1 cellular context compared by ENCODE assay signal in the genomic region with DNA sequence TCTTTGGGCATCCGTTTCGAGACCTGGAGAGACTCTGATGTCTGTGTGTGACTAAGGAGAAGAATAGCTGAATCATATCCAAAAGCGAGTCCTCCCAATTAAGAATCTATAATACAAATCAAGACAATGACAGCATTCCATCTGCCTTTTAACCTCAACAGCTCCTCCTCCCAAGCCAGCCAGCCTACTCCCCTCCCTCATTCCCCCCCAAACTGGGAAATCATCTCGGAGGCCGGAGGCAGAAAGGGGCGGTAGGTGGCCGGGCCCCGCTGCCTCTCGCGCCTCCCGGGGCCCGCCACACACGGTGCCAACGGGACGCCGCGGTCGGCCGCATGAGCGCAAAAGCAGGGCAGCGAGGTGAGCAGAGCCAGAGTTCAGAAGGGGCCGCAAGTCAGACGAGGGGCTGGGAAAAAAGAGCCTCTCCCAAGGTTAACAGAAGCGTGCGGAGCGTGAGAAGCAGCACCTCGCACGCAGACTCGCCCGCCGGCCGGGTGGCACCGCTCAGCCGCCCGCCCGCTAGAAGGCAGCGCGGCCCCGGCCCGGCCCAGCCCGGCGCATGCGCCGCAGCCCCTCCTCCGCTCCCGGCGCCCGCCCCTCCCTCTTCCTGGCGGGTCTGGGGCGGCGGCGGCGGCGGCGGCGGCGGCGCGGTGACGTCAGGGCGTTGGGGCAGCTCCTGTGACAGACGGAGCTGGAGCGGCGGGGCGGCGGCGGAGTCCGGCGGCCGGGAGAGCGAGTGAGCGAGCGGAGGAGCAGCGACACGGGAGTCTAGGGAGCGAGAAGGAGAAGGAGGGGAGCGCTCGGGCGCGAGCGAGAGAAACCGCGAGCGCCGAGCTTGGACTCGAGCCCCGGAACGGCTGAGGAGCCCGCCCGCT.
TF ChIP-seq lines count a peak whose summit lies in the region.

TSS of gene PAFAH1B1 (plus strand) at position 681 of the 872 bp plus-strand sequence. CDS start 44,635 bp downstream, outside the sequence.

TF ChIP-seq in K562, 482 proteins besides CTCF, POLR2A, EP300 and RAD21 (continued from another document and continues in another):
- peak; percentile 60; the same call in 1 of the 2 replicates for TF ChIP-seq ZNF740 (CRISPR knock-in tag; IDR thresholded peaks at IDR 0.05)
- TF ChIP-seq ZNF740 (tag; IDR thresholded peaks at IDR 0.05) = no peak; a peak in 1 of 4 replicates
- TF ChIP-seq ZFP1 (CRISPR knock-in tag; IDR thresholded peaks at IDR 0.05) = no peak
- TF ChIP-seq, protein P1, sequence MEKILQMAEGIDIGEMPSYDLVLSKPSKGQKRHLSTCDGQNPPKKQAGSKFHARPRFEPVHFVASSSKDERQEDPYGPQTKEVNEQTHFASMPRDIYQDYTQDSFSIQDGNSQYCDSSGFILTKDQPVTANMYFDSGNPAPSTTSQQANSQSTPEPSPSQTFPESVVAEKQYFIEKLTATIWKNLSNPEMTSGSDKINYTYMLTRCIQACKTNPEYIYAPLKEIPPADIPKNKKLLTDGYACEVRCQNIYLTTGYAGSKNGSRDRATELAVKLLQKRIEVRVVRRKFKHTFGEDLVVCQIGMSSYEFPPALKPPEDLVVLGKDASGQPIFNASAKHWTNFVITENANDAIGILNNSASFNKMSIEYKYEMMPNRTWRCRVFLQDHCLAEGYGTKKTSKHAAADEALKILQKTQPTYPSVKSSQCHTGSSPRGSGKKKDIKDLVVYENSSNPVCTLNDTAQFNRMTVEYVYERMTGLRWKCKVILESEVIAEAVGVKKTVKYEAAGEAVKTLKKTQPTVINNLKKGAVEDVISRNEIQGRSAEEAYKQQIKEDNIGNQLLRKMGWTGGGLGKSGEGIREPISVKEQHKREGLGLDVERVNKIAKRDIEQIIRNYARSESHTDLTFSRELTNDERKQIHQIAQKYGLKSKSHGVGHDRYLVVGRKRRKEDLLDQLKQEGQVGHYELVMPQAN (IDR thresholded peaks at IDR 0.05; ENCODE audit: borderline replicate concordance) = peak; percentile 24; the same call in 1 of the 2 replicates
- peak; percentile 77 for TF ChIP-seq ZFX (CRISPR knock-in tag; IDR thresholded peaks at IDR 0.05)
- TF ChIP-seq SUPT5H (IDR thresholded peaks at IDR 0.05) = peak; percentile 64
- TF ChIP-seq EP400 (IDR thresholded peaks at IDR 0.05) = 0 out of 2 replicates have a peak, but pooled peaks have one; percentile 16
- no peak for TF ChIP-seq TAF7 (tag; IDR thresholded peaks at IDR 0.05)
- TF ChIP-seq SNIP1 (IDR thresholded peaks at IDR 0.05; ENCODE audit: low read depth) = no peak
- peak; percentile 76; the same call in 1 of the 2 replicates for TF ChIP-seq PHF8 (IDR thresholded peaks at IDR 0.05; ENCODE audit: borderline replicate concordance, low read length)
- TF ChIP-seq MAZ (CRISPR knock-in tag; conservative IDR thresholded peaks at IDR 0.05 in 1 of 2, IDR thresholded peaks at IDR 0.05 in 1 of 2) = peak in 1 of 2 experiments; percentile 74; a peak in 2 of 4 replicates
- TF ChIP-seq HCFC1 (IDR thresholded peaks at IDR 0.05; ENCODE audit: low read depth, low read length) = no peak
- no peak for TF ChIP-seq SMAD2 (IDR thresholded peaks at IDR 0.05; ENCODE audit: low read depth, low read length)
- TF ChIP-seq, protein P2, sequence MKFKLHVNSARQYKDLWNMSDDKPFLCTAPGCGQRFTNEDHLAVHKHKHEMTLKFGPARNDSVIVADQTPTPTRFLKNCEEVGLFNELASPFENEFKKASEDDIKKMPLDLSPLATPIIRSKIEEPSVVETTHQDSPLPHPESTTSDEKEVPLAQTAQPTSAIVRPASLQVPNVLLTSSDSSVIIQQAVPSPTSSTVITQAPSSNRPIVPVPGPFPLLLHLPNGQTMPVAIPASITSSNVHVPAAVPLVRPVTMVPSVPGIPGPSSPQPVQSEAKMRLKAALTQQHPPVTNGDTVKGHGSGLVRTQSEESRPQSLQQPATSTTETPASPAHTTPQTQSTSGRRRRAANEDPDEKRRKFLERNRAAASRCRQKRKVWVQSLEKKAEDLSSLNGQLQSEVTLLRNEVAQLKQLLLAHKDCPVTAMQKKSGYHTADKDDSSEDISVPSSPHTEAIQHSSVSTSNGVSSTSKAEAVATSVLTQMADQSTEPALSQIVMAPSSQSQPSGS (CRISPR knock-in tag; IDR thresholded peaks at IDR 0.05) = peak; percentile 73; the same call in 1 of the 2 replicates
- no peak for TF ChIP-seq ELF1 (tag; IDR thresholded peaks at IDR 0.05)
- peak; percentile 80 for TF ChIP-seq L3MBTL2 (IDR thresholded peaks at IDR 0.05)
- peak; percentile 83; the same call in 1 of the 2 replicates for TF ChIP-seq HNRNPL (IDR thresholded peaks at IDR 0.05; ENCODE audit: low read depth, low read length)
- TF ChIP-seq RBBP5 (IDR thresholded peaks at IDR 0.05; ENCODE audit: borderline replicate concordance, insufficient read depth, low read length, poor library complexity, severe bottlenecking) = peak; percentile 52
- TF ChIP-seq, protein P3, sequence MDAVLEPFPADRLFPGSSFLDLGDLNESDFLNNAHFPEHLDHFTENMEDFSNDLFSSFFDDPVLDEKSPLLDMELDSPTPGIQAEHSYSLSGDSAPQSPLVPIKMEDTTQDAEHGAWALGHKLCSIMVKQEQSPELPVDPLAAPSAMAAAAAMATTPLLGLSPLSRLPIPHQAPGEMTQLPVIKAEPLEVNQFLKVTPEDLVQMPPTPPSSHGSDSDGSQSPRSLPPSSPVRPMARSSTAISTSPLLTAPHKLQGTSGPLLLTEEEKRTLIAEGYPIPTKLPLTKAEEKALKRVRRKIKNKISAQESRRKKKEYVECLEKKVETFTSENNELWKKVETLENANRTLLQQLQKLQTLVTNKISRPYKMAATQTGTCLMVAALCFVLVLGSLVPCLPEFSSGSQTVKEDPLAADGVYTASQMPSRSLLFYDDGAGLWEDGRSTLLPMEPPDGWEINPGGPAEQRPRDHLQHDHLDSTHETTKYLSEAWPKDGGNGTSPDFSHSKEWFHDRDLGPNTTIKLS (IDR thresholded peaks at IDR 0.05; ENCODE audit: borderline replicate concordance, low read depth) = peak; percentile 36; the same call in 1 of the 2 replicates
- TF ChIP-seq ZNF165 (CRISPR knock-in tag; IDR thresholded peaks at IDR 0.05; ENCODE audit: borderline replicate concordance) = no peak
- TF ChIP-seq ZNF449 (CRISPR knock-in tag; IDR thresholded peaks at IDR 0.05) = no peak
- TF ChIP-seq KAT8 (IDR thresholded peaks at IDR 0.05; ENCODE audit: low read depth) = no peak
- TF ChIP-seq CREM (IDR thresholded peaks at IDR 0.05; ENCODE audit: low read depth) = peak; percentile 89
- no peak for TF ChIP-seq RFX1 (IDR thresholded peaks at IDR 0.05)
- TF ChIP-seq NFRKB (IDR thresholded peaks at IDR 0.05; ENCODE audit: low read depth) = no peak
- no peak for TF ChIP-seq MAFF (IDR thresholded peaks at IDR 0.05; ENCODE audit: low read length)
- TF ChIP-seq NEUROD1 (IDR thresholded peaks at IDR 0.05; ENCODE audit: borderline replicate concordance, low read depth, low read length, partially characterized antibody) = no peak
- TF ChIP-seq, protein P4, sequence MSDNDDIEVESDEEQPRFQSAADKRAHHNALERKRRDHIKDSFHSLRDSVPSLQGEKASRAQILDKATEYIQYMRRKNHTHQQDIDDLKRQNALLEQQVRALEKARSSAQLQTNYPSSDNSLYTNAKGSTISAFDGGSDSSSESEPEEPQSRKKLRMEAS (CRISPR knock-in tag; IDR thresholded peaks at IDR 0.05) = peak; percentile 56
- TF ChIP-seq SIN3A (IDR thresholded peaks at IDR 0.05; ENCODE audit: borderline replicate concordance in 2 of 2, control insufficient read depth in 1 of 2, low read depth in 2 of 2, low read length in 2 of 2) = 0 out of 4 replicates have a peak, but pooled peaks of 1 of the 2 experiments have one; percentile 36
- 0 out of 2 replicates have a peak, but pooled peaks have one; percentile 45 for TF ChIP-seq POLR2H (tag; IDR thresholded peaks at IDR 0.05; ENCODE audit: low read depth)
- TF ChIP-seq TBP (optimal IDR thresholded peaks at IDR 0.05; ENCODE audit: low read depth, low read length) = no peak
- TF ChIP-seq CTBP1 (IDR thresholded peaks at IDR 0.05; ENCODE audit: borderline replicate concordance) = peak; percentile 62
- no peak for TF ChIP-seq BDP1 (IDR thresholded peaks at IDR 0.05; ENCODE audit: insufficient read depth, insufficient read length)
- 0 out of 4 replicates have a peak, but pooled peaks of 1 of the 2 experiments have one; percentile 10 for TF ChIP-seq UBTF (IDR thresholded peaks at IDR 0.05; ENCODE audit: borderline replicate concordance in 1 of 2, low read depth in 2 of 2, low read length in 2 of 2)
- TF ChIP-seq ATF3 (IDR thresholded peaks at IDR 0.05) = peak; percentile 35; the same call in 1 of the 2 replicates
- TF ChIP-seq ATF3 (CRISPR knock-in tag; conservative IDR thresholded peaks at IDR 0.05) = no peak
- peak in 1 of 3 experiments; percentile 9 for TF ChIP-seq YY1 (IDR thresholded peaks at IDR 0.05; ENCODE audit: borderline replicate concordance in 1 of 3, control insufficient read depth in 1 of 3, extremely low read depth in 1 of 3, insufficient read depth in 3 of 3, insufficient read length in 1 of 3, insufficient replicate concordance in 2 of 3, low read depth in 1 of 3, low read length in 2 of 3)
- TF ChIP-seq, protein P5, sequence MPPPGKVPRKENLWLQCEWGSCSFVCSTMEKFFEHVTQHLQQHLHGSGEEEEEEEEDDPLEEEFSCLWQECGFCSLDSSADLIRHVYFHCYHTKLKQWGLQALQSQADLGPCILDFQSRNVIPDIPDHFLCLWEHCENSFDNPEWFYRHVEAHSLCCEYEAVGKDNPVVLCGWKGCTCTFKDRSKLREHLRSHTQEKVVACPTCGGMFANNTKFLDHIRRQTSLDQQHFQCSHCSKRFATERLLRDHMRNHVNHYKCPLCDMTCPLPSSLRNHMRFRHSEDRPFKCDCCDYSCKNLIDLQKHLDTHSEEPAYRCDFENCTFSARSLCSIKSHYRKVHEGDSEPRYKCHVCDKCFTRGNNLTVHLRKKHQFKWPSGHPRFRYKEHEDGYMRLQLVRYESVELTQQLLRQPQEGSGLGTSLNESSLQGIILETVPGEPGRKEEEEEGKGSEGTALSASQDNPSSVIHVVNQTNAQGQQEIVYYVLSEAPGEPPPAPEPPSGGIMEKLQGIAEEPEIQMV (tag; conservative IDR thresholded peaks at IDR 0.05; ENCODE audit: low read depth) = no peak
- TF ChIP-seq ATF1 (CRISPR knock-in tag; IDR thresholded peaks at IDR 0.05) = no peak
- peak; percentile 55; the same call in 1 of the 2 replicates for TF ChIP-seq ATF1 (tag; IDR thresholded peaks at IDR 0.05)
- peak; percentile 84 for TF ChIP-seq KDM5B (IDR thresholded peaks at IDR 0.05; ENCODE audit: insufficient replicate concordance, low read depth, low read length)
- TF ChIP-seq MEIS2 (IDR thresholded peaks at IDR 0.05; ENCODE audit: partially characterized antibody) = peak; percentile 53
- no peak for TF ChIP-seq TCFL5 (CRISPR knock-in tag; conservative IDR thresholded peaks at IDR 0.05)
- TF ChIP-seq KDM4B (IDR thresholded peaks at IDR 0.05; ENCODE audit: borderline replicate concordance in 2 of 2, low read depth in 1 of 2) = no peak
- 0 out of 2 replicates have a peak, but pooled peaks have one; percentile 24 for TF ChIP-seq GATAD2B (IDR thresholded peaks at IDR 0.05; ENCODE audit: borderline replicate concordance)
- no peak for TF ChIP-seq NBN (IDR thresholded peaks at IDR 0.05; ENCODE audit: low read depth)
- TF ChIP-seq GABPA (tag; conservative IDR thresholded peaks at IDR 0.05; ENCODE audit: low read depth) = peak; percentile 35; the same call in 1 of the 2 replicates
- no peak for TF ChIP-seq TARDBP (IDR thresholded peaks at IDR 0.05)
- peak; percentile 87 to 90 for TF ChIP-seq NRF1 (conservative IDR thresholded peaks at IDR 0.05 in 1 of 2, IDR thresholded peaks at IDR 0.05 in 1 of 2)
- TF ChIP-seq CHD2 (IDR thresholded peaks at IDR 0.05; ENCODE audit: low read depth, low read length) = no peak
- TF ChIP-seq KDM1A (IDR thresholded peaks at IDR 0.05) = no peak
- 0 out of 2 replicates have a peak, but pooled peaks have one; percentile 61 for TF ChIP-seq MTA3 (IDR thresholded peaks at IDR 0.05; ENCODE audit: borderline replicate concordance)
- TF ChIP-seq ETV1 (tag; conservative IDR thresholded peaks at IDR 0.05; ENCODE audit: low read depth) = no peak
- TF ChIP-seq DDX20 (tag; IDR thresholded peaks at IDR 0.05; ENCODE audit: low read depth) = no peak
- no peak for TF ChIP-seq TAF9B (IDR thresholded peaks at IDR 0.05; ENCODE audit: partially characterized antibody)
- TF ChIP-seq ZNF217 (CRISPR knock-in tag; IDR thresholded peaks at IDR 0.05) = no peak
